8 cellular contexts compared by ENCODE assay signal in the genomic region with DNA sequence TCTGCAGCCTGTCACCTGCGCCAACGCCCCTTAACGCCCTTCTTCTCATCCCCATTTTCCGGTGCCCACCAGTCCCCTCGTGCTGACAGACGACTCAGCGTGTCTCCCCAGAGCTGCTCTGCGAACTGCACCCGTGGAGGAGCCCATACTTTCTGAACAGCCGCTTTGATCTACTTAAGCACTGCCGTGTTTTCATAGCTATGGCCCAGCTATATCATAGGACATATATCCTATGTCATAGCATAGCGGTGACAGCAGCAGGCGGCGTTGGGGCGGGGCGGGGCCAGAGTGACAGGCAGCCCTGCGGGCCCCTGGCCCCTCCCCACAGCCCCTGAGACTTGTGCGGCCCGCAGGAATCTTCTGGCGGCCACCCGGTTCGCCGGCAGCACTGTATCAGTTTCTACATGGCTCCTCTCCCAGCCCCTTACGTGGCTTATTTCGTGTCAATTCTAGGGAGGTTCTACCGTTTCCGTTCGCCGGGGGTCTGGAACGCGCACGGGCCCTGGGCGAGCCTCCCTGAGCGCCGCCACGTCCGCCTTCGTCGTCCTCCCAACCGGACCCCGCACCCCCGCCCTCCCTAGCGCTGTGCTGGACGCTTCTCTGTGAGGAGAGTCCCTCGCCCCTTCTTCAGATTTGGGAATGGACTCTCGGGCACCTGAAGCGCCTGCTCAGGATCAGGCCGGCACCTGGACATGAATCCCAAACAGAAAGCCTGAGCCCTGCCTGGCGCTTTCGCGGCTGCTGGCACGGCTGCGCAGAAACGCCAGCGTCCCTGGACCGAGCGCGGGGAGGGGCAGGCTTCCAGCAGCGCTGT. TPM values are rescaled to one million over a fixed set of nuclear protein-coding genes. Genes with fewer than 3 reads are reported as not detected.
A peak's percentile ranks its signal among the peaks of the same experiment; 100 is the strongest.
DNase-seq lines count a peak whose midpoint lies in the region; FAIRE-seq and TF ChIP-seq lines count a peak whose summit lies in the region.

No MANE protein-coding gene starts in this region.

- no peaks in the 10 kb centered on the region for H3K36me3 ChIP-seq in MM.1S (replicated peaks; ENCODE audit: insufficient read depth, low read length)
- H3K36me3 ChIP-seq in SK-N-SH (replicated peaks in 1 of 2; ENCODE audit: control insufficient read depth in 1 of 2, insufficient read depth in 2 of 2, low read length in 1 of 2) = no peaks in the 10 kb centered on the region
- no peaks in the 10 kb centered on the region for H3K36me3 ChIP-seq in cardiac muscle cell
- H3K36me3 ChIP-seq in ovary = no peaks in the 10 kb centered on the region

- TF ChIP-seq POLR2A in ovary (IDR thresholded peaks at IDR 0.05) = no peak

- no peaks in the 10 kb centered on the region for H3K9me2 ChIP-seq in MM.1S (replicated peaks; ENCODE audit: insufficient read depth, low read length)
- no peaks in the 10 kb centered on the region for H3K9me2 ChIP-seq in SK-N-SH

- TF ChIP-seq CTCF in MM.1S (IDR thresholded peaks at IDR 0.05; ENCODE audit: low read length) = no peak
- no peak for TF ChIP-seq CTCF in SK-N-SH (IDR thresholded peaks at IDR 0.05)
- no peak for TF ChIP-seq CTCF in cardiac muscle cell (IDR thresholded peaks at IDR 0.05; ENCODE audit: low read depth, low read length)
- TF ChIP-seq CTCF in ovary (IDR thresholded peaks at IDR 0.05) = no peak

- WGBS in SK-N-SH (ENCODE audit: low lambda C conversion rate) = 1% methylated on average over 45 of the region's 59 CpGs
- 1 to 2% (median 1%) methylated on average over 59 of the region's 59 CpGs for WGBS in ovary, 3 donors

- no peak for TF ChIP-seq RAD21 in SK-N-SH (IDR thresholded peaks at IDR 0.05; ENCODE audit: low read length)

- H3K4me1 ChIP-seq in MM.1S (ENCODE audit: low read length) (peaks cover 15% of the 10 kb centered on the region), SK-N-SH (ENCODE audit: control insufficient read depth in 1 of 2, insufficient read depth in 2 of 2, low read depth in 1 of 2, low read length in 1 of 2) (peaks cover 0 to 10% of the 10 kb centered on the region in 2 experiments; a peak in 1 of 4 replicates), cardiac muscle cell (ENCODE audit: low read depth) (no peaks in the 10 kb centered on the region), ovary (ENCODE audit: insufficient read depth) (peaks cover 3% of the 10 kb centered on the region)

- H3K9ac ChIP-seq in MM.1S (ENCODE audit: low read length) (peak overlapping the region; percentile 69), SK-N-SH (peak overlapping the region; percentile 64)

- H3K27ac ChIP-seq in MM.1S (ENCODE audit: low read length) = peak overlapping the region; percentile 22; the same call in 1 of the 2 replicates
- peak overlapping the region; percentile 72 to 90 for H3K27ac ChIP-seq in SK-N-SH (ENCODE audit: low read depth in 2 of 2, low read length in 1 of 2)
- peak overlapping the region; percentile 73 for H3K27ac ChIP-seq in cardiac muscle cell
- peak overlapping the region; percentile 73 to 89 for H3K27ac ChIP-seq in ovary

- H3K79me2 ChIP-seq in MM.1S (ENCODE audit: low read length) (no peaks in the 10 kb centered on the region), SK-N-SH (ENCODE audit: insufficient read depth) (no peaks in the 10 kb centered on the region)

- intact Hi-C loops in ovary (cut with DNase I) = no loop called here

- H3K4me2 ChIP-seq in MM.1S (ENCODE audit: low read depth, low read length) = peak overlapping the region; percentile 82
- H3K4me2 ChIP-seq in SK-N-SH = peak overlapping the region; percentile 87

- CTCF ChIA-PET in SK-N-SH (lab: Yijun Ruan, JAX) = interaction anchor here (0.8 to 5.2 kb wide), 3 partner anchors 18 to 406 kb away, joined by 3 to 18 read pairs (median 3); partner anchors contain the start of gene PTPN18

- no peaks in the 10 kb centered on the region for H3K9me3 ChIP-seq in MM.1S (replicated peaks; ENCODE audit: insufficient read depth, low read length)
- no peaks in the 10 kb centered on the region for H3K9me3 ChIP-seq in SK-N-SH
- H3K9me3 ChIP-seq in cardiac muscle cell (ENCODE audit: low read depth) = no peaks in the 10 kb centered on the region
- H3K9me3 ChIP-seq in ovary = no peaks in the 10 kb centered on the region

- H4K20me1 ChIP-seq in MM.1S (ENCODE audit: insufficient read depth, low read length) (no peaks in the 10 kb centered on the region), SK-N-SH (ENCODE audit: insufficient read depth) (no peaks in the 10 kb centered on the region)

- POLR2A ChIA-PET in SK-N-SH (lab: Yijun Ruan, JAX) = interaction anchor here (1.3 to 3.2 kb wide), 2 partner anchors 18 to 49 kb away, joined by 6 to 10 read pairs; partner anchors contain the start of gene IMP4

- FAIRE-seq in urothelium cell line (lab: Jason Lieb, UNC) = no peak

- DNase-seq in GM04504 (ENCODE audit: low read depth) (peak; percentile 38), HCEC 1CT (peak; percentile 54), MM.1S (peak; percentile 79), SK-N-SH (peak; percentile 89), cardiac muscle cell (ENCODE audit: low read depth in 1 of 2, low spot score in 1 of 2) (peak; percentile 81 to 86), ovary (peak; percentile 67 to 85 (median 75)), urothelium cell line (ENCODE audit: low spot score) (peak; percentile 88)
- DNase-seq in activated naive CD8-positive, alpha-beta T cell treated with anti-CD3 and anti-CD28 coated beads, Interleukin-2, amount 50 U/mL, for 16 hours (ENCODE audit: low read depth, low spot score) = peak; percentile 42

- no peaks in the 10 kb centered on the region for H3K27me3 ChIP-seq in MM.1S (replicated peaks; ENCODE audit: insufficient read depth, low read length)
- H3K27me3 ChIP-seq in SK-N-SH (ENCODE audit: insufficient read depth) = no peaks in the 10 kb centered on the region
- H3K27me3 ChIP-seq in cardiac muscle cell = no peaks in the 10 kb centered on the region
- H3K27me3 ChIP-seq in ovary = no peaks in the 10 kb centered on the region

- H2AFZ ChIP-seq in MM.1S (ENCODE audit: low read length) (peak overlapping the region; percentile 92), SK-N-SH (ENCODE audit: low read depth) (peak overlapping the region; percentile 91)

- peak overlapping the region; percentile 83 for H3K4me3 ChIP-seq in MM.1S (ENCODE audit: low read length)
- H3K4me3 ChIP-seq in SK-N-SH (ENCODE audit: low read depth in 2 of 2, low read length in 1 of 2) = peak overlapping the region; percentile 71 to 73
- H3K4me3 ChIP-seq in cardiac muscle cell = peak overlapping the region; percentile 59
- peak overlapping the region; percentile 83 for H3K4me3 ChIP-seq in ovary

- no peak for TF ChIP-seq EP300 in SK-N-SH (IDR thresholded peaks at IDR 0.05; ENCODE audit: borderline replicate concordance in 1 of 2, low read depth in 1 of 2, low read length in 1 of 2)
- no peak for TF ChIP-seq EP300 in ovary (IDR thresholded peaks at IDR 0.05)

- H3F3A ChIP-seq in MM.1S (ENCODE audit: insufficient read depth, low read length) (no peaks in the 10 kb centered on the region), SK-N-SH (replicated peaks; ENCODE audit: insufficient read depth) (peaks cover 4% of the 10 kb centered on the region)

TF ChIP-seq in SK-N-SH, 30 proteins besides CTCF, POLR2A, EP300 and RAD21 (continues in another document):
- no peak for TF ChIP-seq TEAD4 (IDR thresholded peaks at IDR 0.05; ENCODE audit: borderline replicate concordance, insufficient read depth)
- peak; percentile 73 for TF ChIP-seq NRF1 (IDR thresholded peaks at IDR 0.05; ENCODE audit: low read depth, low read length)
- TF ChIP-seq REST (IDR thresholded peaks at IDR 0.05; ENCODE audit: low read depth, low read length) = peak; percentile 78
- no peak for TF ChIP-seq YY1 (IDR thresholded peaks at IDR 0.05; ENCODE audit: low read depth)
- TF ChIP-seq POLR2AphosphoS5 (IDR thresholded peaks at IDR 0.05; ENCODE audit: low read depth, low read length) = peak; percentile 58
- TF ChIP-seq, protein P1, sequence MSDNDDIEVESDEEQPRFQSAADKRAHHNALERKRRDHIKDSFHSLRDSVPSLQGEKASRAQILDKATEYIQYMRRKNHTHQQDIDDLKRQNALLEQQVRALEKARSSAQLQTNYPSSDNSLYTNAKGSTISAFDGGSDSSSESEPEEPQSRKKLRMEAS (IDR thresholded peaks at IDR 0.05; ENCODE audit: low read depth) = no peak; the same call in 1 of the 2 replicates
- TF ChIP-seq MXI1 (IDR thresholded peaks at IDR 0.05; ENCODE audit: low read depth, low read length) = peak; percentile 58
- TF ChIP-seq RCOR1 (IDR thresholded peaks at IDR 0.05; ENCODE audit: low read length) = no peak

RNA-seq across cellular contexts. Expression of gene PTPN18, which starts 35.4 kb away (rescaled TPM):
- 30.4 and 31.7 TPM in 2 replicates for polyA plus RNA-seq in SK-N-SH (2012; rRNA removed)
- 15.8 and 19.8 TPM in 2 replicates for polyA plus RNA-seq in SK-N-SH (2012; cell fraction: cytosol; rRNA removed)
- 144 and 155 TPM in 2 replicates for polyA plus RNA-seq in SK-N-SH (2012; cell fraction: nucleus; rRNA removed)
- 16.7 and 36.3 TPM in 2 replicates for total RNA-seq in cardiac muscle cell
- 27.6 and 39.1 TPM in 2 replicates for polyA plus RNA-seq in cardiac muscle cell
- 10 to 100 TPM; 22.2 to 47.2 (median 30.8) TPM for total RNA-seq in ovary
- 10 to 100 TPM; 29.0 to 62.6 TPM for polyA plus RNA-seq in ovary

RNA-seq across cellular contexts. Expression of gene IMP4, which starts 48.6 kb away (rescaled TPM):
- 247 and 252 TPM in 2 replicates for polyA plus RNA-seq in SK-N-SH (2012; rRNA removed)
- 119 and 157 TPM in 2 replicates for polyA plus RNA-seq in SK-N-SH (2012; cell fraction: cytosol; rRNA removed)
- polyA plus RNA-seq in SK-N-SH (2012; cell fraction: nucleus; rRNA removed) = 491 and 516 TPM in 2 replicates
- 91.5 and 92.4 TPM in 2 replicates for total RNA-seq in cardiac muscle cell
- polyA plus RNA-seq in cardiac muscle cell = 65.2 and 90.1 TPM in 2 replicates
- 10 to 100 TPM; 40.8 to 74.0 (median 54.4) TPM for total RNA-seq in ovary
- polyA plus RNA-seq in ovary = 10 to 100 TPM; 24.8 to 51.4 TPM

Comparison
In these comparisons a context has a peak if more than half of its experiments do, and no peak if none do; other contexts are left out.
1. Peak in every context shown above with its lines: DNase-seq, H3K4me3 ChIP-seq and H3K27ac ChIP-seq.
2. DNase-seq: peak in every context shown above with its lines; median percentile 89 in SK-N-SH; 88 in urothelium cell line; 84 in cardiac muscle cell; 79 in MM.1S; 75 in ovary; 54 in HCEC 1CT; 42 in activated naive CD8-positive, alpha-beta T cell treated with anti-CD3 and anti-CD28 coated beads, Interleukin-2, amount 50 U/mL, for 16 hours; 38 in GM04504.
3. H3K27ac ChIP-seq: peak in every context shown above with its lines; median percentile 81 in SK-N-SH; 81 in ovary; 73 in cardiac muscle cell; 22 in MM.1S.